In the genomic region with DNA sequence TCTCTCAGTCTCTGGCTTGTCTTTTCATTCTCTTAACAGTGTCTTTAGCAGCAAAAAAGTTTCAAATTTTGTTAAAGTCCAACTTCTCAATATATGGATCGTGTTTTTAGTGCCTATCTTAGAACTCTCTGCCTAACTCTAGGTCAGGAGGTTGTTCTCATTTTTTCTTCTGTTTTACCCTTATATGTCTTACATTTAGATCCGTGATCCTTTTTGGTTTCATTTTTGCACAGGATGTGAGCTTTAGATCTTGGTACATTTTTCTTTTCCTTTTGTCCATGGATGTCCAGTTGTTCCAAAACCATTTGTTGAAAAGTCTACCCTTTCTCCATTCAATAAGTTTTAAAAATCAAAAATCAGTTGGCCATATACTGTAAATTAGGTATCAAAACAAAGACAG, we compare ENCODE assay signal across 18 cellular contexts. TPM values are rescaled to one million over a fixed set of nuclear protein-coding genes. Genes with fewer than 3 reads are reported as not detected.
DNase-seq lines count a peak whose midpoint lies in the region; ATAC-seq, FAIRE-seq and TF ChIP-seq lines count a peak whose summit lies in the region.
"Had no signal": no experiment of that assay in that cellular context is flagged by ENCODE, and none has a peak within 500 bp of the region (broad histone marks: within the 10 kb centered on the region; RNA-seq: fewer than 3 reads in every experiment).

No MANE protein-coding gene starts in this region.

- WGBS in tibial nerve, 2 donors = 82 to 83% methylated on average over 2 of the region's 2 CpGs

- peak overlapping the region; percentile 41 for H3K4me3 Mint-ChIP-seq in activated naive CD8-positive, alpha-beta T cell treated with anti-CD3 and anti-CD28 coated beads, Interleukin-2, amount 10 ng/mL, durations not matched to agents 7 days and 5 days
- no peak overlapping the region for H3K4me3 Mint-ChIP-seq in activated naive CD8-positive, alpha-beta T cell treated with anti-CD3 and anti-CD28 coated beads, Interleukin-2, amount 50 U/mL, for 24 hours
- H3K4me3 Mint-ChIP-seq: activated CD8-positive, alpha-beta T cell treated with anti-CD3 and anti-CD28 coated beads, Interleukin-2, amount 10 ng/mL, durations not matched to agents 7 days and 5 days; neural progenitor cell had no signal

- no peaks in the 10 kb centered on the region for H3K9me3 Mint-ChIP-seq in activated naive CD8-positive, alpha-beta T cell treated with anti-CD3 and anti-CD28 coated beads, Interleukin-2, amount 10 ng/mL, durations not matched to agents 7 days and 5 days
- H3K9me3 Mint-ChIP-seq in activated naive CD8-positive, alpha-beta T cell treated with anti-CD3 and anti-CD28 coated beads, Interleukin-2, amount 50 U/mL, for 24 hours = no peaks in the 10 kb centered on the region

- H3K27me3 Mint-ChIP-seq in activated naive CD8-positive, alpha-beta T cell treated with anti-CD3 and anti-CD28 coated beads, Interleukin-2, amount 10 ng/mL, durations not matched to agents 7 days and 5 days = no peaks in the 10 kb centered on the region
- no peaks in the 10 kb centered on the region for H3K27me3 Mint-ChIP-seq in activated naive CD8-positive, alpha-beta T cell treated with anti-CD3 and anti-CD28 coated beads, Interleukin-2, amount 50 U/mL, for 24 hours

- H3K9me2 ChIP-seq in OCI-LY7 (ENCODE audit: insufficient read depth, low read length) = no peaks in the 10 kb centered on the region

- H3K4me3 ChIP-seq in OCI-LY7 (ENCODE audit: low read depth, low read length, poor library complexity, severe bottlenecking) (no peak overlapping the region), endothelial cell of umbilical vein (replicated peaks in 1 of 3; ENCODE audit: insufficient read depth in 1 of 3, low read depth in 1 of 3, low read length in 3 of 3) (no peak overlapping the region), tibial nerve (no peak overlapping the region)
- H3K4me3 ChIP-seq: neural progenitor cell, vagina had no signal

- POLR2A ChIA-PET in activated naive CD8-positive, alpha-beta T cell treated with anti-CD3 and anti-CD28 coated beads, Interleukin-2, amount 10 ng/mL, durations not matched to agents 7 days and 5 days (lab: Charles Lee) = no interaction called here
- POLR2A ChIA-PET in OCI-LY7 (lab: Charles Lee) = no interaction called here
- POLR2A ChIA-PET in endothelial cell of umbilical vein (lab: Charles Lee) = interaction anchor here (0.6 kb wide), 1 partner anchor 59 kb away, joined by 3 read pairs; no protein-coding TSS in a partner anchor

- H3K4me1 ChIP-seq in OCI-LY7 (ENCODE audit: insufficient read depth, low read length, poor library complexity, severe bottlenecking) (peaks cover 14% of the 10 kb centered on the region), endothelial cell of umbilical vein (ENCODE audit: control insufficient read depth, extremely low read depth, insufficient read depth, low read length) (peaks cover under 1% of the 10 kb centered on the region), tibial nerve (peaks cover 0 to 7% (median 0%) of the 10 kb centered on the region in 4 donors)
- H3K4me1 ChIP-seq: vagina had no signal

- intact Hi-C loops in OCI-LY7 (cut with micrococcal nuclease; ENCODE audit: unreplicated experiment) = no loop called here
- intact Hi-C loops in endothelial cell of umbilical vein (cut with micrococcal nuclease) = no loop called here

- no peak for ATAC-seq in activated naive CD8-positive, alpha-beta T cell treated with anti-CD3 and anti-CD28 coated beads, Interleukin-2, amount 10 ng/mL, durations not matched to agents 7 days and 5 days (ENCODE audit: low read depth)
- ATAC-seq in activated naive CD8-positive, alpha-beta T cell treated with anti-CD3 and anti-CD28 coated beads, Interleukin-2, amount 50 U/mL, for 24 hours = no peak
- ATAC-seq in GM18870 (IDR thresholded peaks at IDR 0.05; ENCODE audit: unreplicated experiment) (no peak), GM18519 (IDR thresholded peaks at IDR 0.05; ENCODE audit: low FRiP score, unreplicated experiment) (no peak)
- ATAC-seq: activated CD8-positive, alpha-beta T cell treated with anti-CD3 and anti-CD28 coated beads, Interleukin-2, amount 10 ng/mL, durations not matched to agents 7 days and 5 days had no signal

- TF ChIP-seq POLR2A in endothelial cell of umbilical vein (IDR thresholded peaks at IDR 0.05; ENCODE audit: low read depth, low read length) (no peak), tibial nerve (IDR thresholded peaks at IDR 0.05) (no peak)

- peaks cover 16% of the 10 kb centered on the region for H3K36me3 Mint-ChIP-seq in activated naive CD8-positive, alpha-beta T cell treated with anti-CD3 and anti-CD28 coated beads, Interleukin-2, amount 10 ng/mL, durations not matched to agents 7 days and 5 days
- H3K36me3 Mint-ChIP-seq in activated naive CD8-positive, alpha-beta T cell treated with anti-CD3 and anti-CD28 coated beads, Interleukin-2, amount 50 U/mL, for 24 hours (ENCODE audit: low read depth) = peaks cover 20% of the 10 kb centered on the region

- no peaks in the 10 kb centered on the region for H3K9me3 ChIP-seq in OCI-LY7 (ENCODE audit: low read length)
- H3K9me3 ChIP-seq in endothelial cell of umbilical vein (replicated peaks; ENCODE audit: control insufficient read depth, insufficient read depth, low read length) = no peaks in the 10 kb centered on the region
- no peaks in the 10 kb centered on the region for H3K9me3 ChIP-seq in tibial nerve
- H3K9me3 ChIP-seq: spleen, vagina had no signal

- dilution Hi-C loops in endothelial cell of umbilical vein (cut with MboI; ENCODE audit: extremely low pct_ligation_motif_present, low sequenced_read_pairs) = no loop called here

- H3K9ac ChIP-seq in endothelial cell of umbilical vein (replicated peaks; ENCODE audit: extremely low read depth, insufficient read depth, low read length) = no peak overlapping the region
- H3K9ac ChIP-seq: neural progenitor cell had no signal

- H3K36me3 ChIP-seq in OCI-LY7 (ENCODE audit: insufficient read depth, low read length) = peaks cover 29% of the 10 kb centered on the region
- no peaks in the 10 kb centered on the region for H3K36me3 ChIP-seq in endothelial cell of umbilical vein (ENCODE audit: control insufficient read depth in 2 of 2, extremely low read depth in 1 of 2, insufficient read depth in 2 of 2, low read length in 2 of 2)
- H3K36me3 ChIP-seq in tibial nerve = no peaks in the 10 kb centered on the region
- H3K36me3 ChIP-seq: neural progenitor cell, spleen, vagina had no signal

- no peaks in the 10 kb centered on the region for H3K9me1 ChIP-seq in endothelial cell of umbilical vein (replicated peaks; ENCODE audit: control insufficient read depth, extremely low read depth, insufficient read depth, low read length)

- H4K20me1 ChIP-seq in OCI-LY7 (ENCODE audit: insufficient read depth, low read length) (peaks cover 50% of the 10 kb centered on the region), endothelial cell of umbilical vein (replicated peaks; ENCODE audit: control insufficient read depth, extremely low read depth, insufficient read depth, low read length) (no peaks in the 10 kb centered on the region)

- no TSS peak for BruUV-seq in OCI-LY7 (replicated peaks; lab: Mats Ljungman, UMichigan)
- BruUV-seq in endothelial cell of umbilical vein (replicated peaks; lab: Mats Ljungman, UMichigan) = no TSS peak

- H3K27ac ChIP-seq in OCI-LY7 (ENCODE audit: low read depth, low read length, poor library complexity, severe bottlenecking) = no peak overlapping the region
- H3K27ac ChIP-seq in endothelial cell of umbilical vein (ENCODE audit: insufficient read depth, low read depth, low read length) = no peak overlapping the region
- H3K27ac ChIP-seq in tibial nerve = no peak overlapping the region
- H3K27ac ChIP-seq: epithelial cell of prostate, neural progenitor cell, vagina had no signal

- H3K4me2 ChIP-seq in OCI-LY7 (ENCODE audit: low read length) (peak overlapping the region; percentile 25; the same call in 1 of the 2 replicates), endothelial cell of umbilical vein (ENCODE audit: insufficient read depth, low read length) (peak overlapping the region; percentile 32)
- H3K4me2 ChIP-seq: neural progenitor cell had no signal

- peaks cover 25% of the 10 kb centered on the region for H3K4me1 Mint-ChIP-seq in activated naive CD8-positive, alpha-beta T cell treated with anti-CD3 and anti-CD28 coated beads, Interleukin-2, amount 10 ng/mL, durations not matched to agents 7 days and 5 days
- peaks cover 39% of the 10 kb centered on the region for H3K4me1 Mint-ChIP-seq in activated naive CD8-positive, alpha-beta T cell treated with anti-CD3 and anti-CD28 coated beads, Interleukin-2, amount 50 U/mL, for 24 hours

- H3K27me3 ChIP-seq in endothelial cell of umbilical vein (ENCODE audit: control insufficient read depth in 2 of 2, insufficient read depth in 2 of 2, low read length in 2 of 2) (no peaks in the 10 kb centered on the region), tibial nerve (no peaks in the 10 kb centered on the region)
- H3K27me3 ChIP-seq: neural progenitor cell, spleen, vagina had no signal

- peaks cover 100% of the 10 kb centered on the region for H3K79me2 ChIP-seq in OCI-LY7 (ENCODE audit: insufficient read depth, low read depth, low read length)
- peaks cover 97% of the 10 kb centered on the region for H3K79me2 ChIP-seq in endothelial cell of umbilical vein (ENCODE audit: control insufficient read depth, insufficient read depth, low read length)

- TF ChIP-seq CTCF in OCI-LY7 (conservative IDR thresholded peaks at IDR 0.05; ENCODE audit: low read length) (no peak), endothelial cell of umbilical vein (IDR thresholded peaks at IDR 0.05; ENCODE audit: extremely low read depth in 1 of 2, insufficient read depth in 1 of 2, low read depth in 1 of 2, low read length in 2 of 2) (no peak), tibial nerve (IDR thresholded peaks at IDR 0.05) (no peak)

- no peak for TF ChIP-seq EP300 in tibial nerve (IDR thresholded peaks at IDR 0.05)

- no peak for FAIRE-seq in endothelial cell of umbilical vein (lab: Jason Lieb, UNC)
- FAIRE-seq: bronchial epithelial cell had no signal

- no peak for DNase-seq in activated naive CD8-positive, alpha-beta T cell treated with anti-CD3 and anti-CD28 coated beads, Interleukin-2, amount 10 ng/mL, durations not matched to agents 7 days and 5 days
- no peak for DNase-seq in activated naive CD8-positive, alpha-beta T cell treated with anti-CD3 and anti-CD28 coated beads, Interleukin-2, amount 50 U/mL, for 24 hours
- DNase-seq in OCI-LY7 (ENCODE audit: low spot score) (no peak), endothelial cell of umbilical vein (ENCODE audit: low read depth, low spot score) (peak; percentile 10), tibial nerve (ENCODE audit: low spot score in 2 of 2) (no peak), NCI-H1694 treated with DMSO at 0.1 percent for 48 hours (lab: John Stamatoyannopoulos, UW) (no peak)
- DNase-seq: activated CD8-positive, alpha-beta T cell treated with anti-CD3 and anti-CD28 coated beads, Interleukin-2, amount 10 ng/mL, durations not matched to agents 7 days and 5 days; DND-41; NCI-H1930; NCI-H446 treated with DMSO at 0.1 percent for 48 hours; spleen; substantia nigra had no signal

- H3K27ac Mint-ChIP-seq in activated naive CD8-positive, alpha-beta T cell treated with anti-CD3 and anti-CD28 coated beads, Interleukin-2, amount 10 ng/mL, durations not matched to agents 7 days and 5 days = peak overlapping the region; percentile 35
- no peak overlapping the region for H3K27ac Mint-ChIP-seq in activated naive CD8-positive, alpha-beta T cell treated with anti-CD3 and anti-CD28 coated beads, Interleukin-2, amount 50 U/mL, for 24 hours
- H3K27ac Mint-ChIP-seq: activated CD8-positive, alpha-beta T cell treated with anti-CD3 and anti-CD28 coated beads, Interleukin-2, amount 10 ng/mL, durations not matched to agents 7 days and 5 days; neural progenitor cell had no signal

- H2AFZ ChIP-seq in OCI-LY7 (ENCODE audit: low read length) = no peak overlapping the region
- H2AFZ ChIP-seq in endothelial cell of umbilical vein (ENCODE audit: low read depth, low read length) = no peak overlapping the region
- H2AFZ ChIP-seq: neural progenitor cell had no signal

- CTCF ChIA-PET in OCI-LY7 (lab: Charles Lee; ENCODE audit: unreplicated experiment) = no interaction called here
- CTCF ChIA-PET in endothelial cell of umbilical vein (lab: Charles Lee) = no interaction called here

RNA-seq across cellular contexts. Expression of gene VRK1, which starts 6.8 kb away (rescaled TPM):
- total RNA-seq in activated naive CD8-positive, alpha-beta T cell treated with anti-CD3 and anti-CD28 coated beads, Interleukin-2, amount 10 ng/mL, durations not matched to agents 7 days and 5 days = 10 to 100 TPM; 62.8 to 65.0 TPM
- 83.0 and 97.5 TPM in 2 replicates for total RNA-seq in OCI-LY7 (2014; rRNA removed; shearing (Covaris generic))
- 97.9 and 104 TPM in 2 replicates for total RNA-seq in OCI-LY7 (2022)
- total RNA-seq in endothelial cell of umbilical vein = 31.7 and 35.1 TPM in 2 replicates
- 4.4 and 7.1 TPM in 2 replicates for polyA plus RNA-seq in endothelial cell of umbilical vein
- polyA plus RNA-seq in endothelial cell of umbilical vein (2011; cell fraction: cytosol; rRNA removed) = 10.8 and 15.8 TPM in 2 replicates
- polyA plus RNA-seq in endothelial cell of umbilical vein (2011; cell fraction: nucleus; rRNA removed) = 9.7 and 22.2 TPM in 2 replicates
- polyA plus RNA-seq in endothelial cell of umbilical vein (2012) = 19.3 and 32.5 TPM in 2 replicates
- polyA minus RNA-seq in endothelial cell of umbilical vein = 6.0 and 6.4 TPM in 2 replicates
- polyA minus RNA-seq in endothelial cell of umbilical vein (2011; cell fraction: cytosol; rRNA and poly(A)+ RNA removed) = 49.2 TPM
- polyA minus RNA-seq in endothelial cell of umbilical vein (2011; cell fraction: nucleus; rRNA and poly(A)+ RNA removed) = 11.7 and 17.1 TPM in 2 replicates
- total RNA-seq in tibial nerve = 10 to 100 TPM in 1 of 4 donors, 1 to 10 TPM in 3; 5.4 to 11.0 (median 9.0) TPM
